1 cellular context compared by ENCODE assay signal in the genomic region with DNA sequence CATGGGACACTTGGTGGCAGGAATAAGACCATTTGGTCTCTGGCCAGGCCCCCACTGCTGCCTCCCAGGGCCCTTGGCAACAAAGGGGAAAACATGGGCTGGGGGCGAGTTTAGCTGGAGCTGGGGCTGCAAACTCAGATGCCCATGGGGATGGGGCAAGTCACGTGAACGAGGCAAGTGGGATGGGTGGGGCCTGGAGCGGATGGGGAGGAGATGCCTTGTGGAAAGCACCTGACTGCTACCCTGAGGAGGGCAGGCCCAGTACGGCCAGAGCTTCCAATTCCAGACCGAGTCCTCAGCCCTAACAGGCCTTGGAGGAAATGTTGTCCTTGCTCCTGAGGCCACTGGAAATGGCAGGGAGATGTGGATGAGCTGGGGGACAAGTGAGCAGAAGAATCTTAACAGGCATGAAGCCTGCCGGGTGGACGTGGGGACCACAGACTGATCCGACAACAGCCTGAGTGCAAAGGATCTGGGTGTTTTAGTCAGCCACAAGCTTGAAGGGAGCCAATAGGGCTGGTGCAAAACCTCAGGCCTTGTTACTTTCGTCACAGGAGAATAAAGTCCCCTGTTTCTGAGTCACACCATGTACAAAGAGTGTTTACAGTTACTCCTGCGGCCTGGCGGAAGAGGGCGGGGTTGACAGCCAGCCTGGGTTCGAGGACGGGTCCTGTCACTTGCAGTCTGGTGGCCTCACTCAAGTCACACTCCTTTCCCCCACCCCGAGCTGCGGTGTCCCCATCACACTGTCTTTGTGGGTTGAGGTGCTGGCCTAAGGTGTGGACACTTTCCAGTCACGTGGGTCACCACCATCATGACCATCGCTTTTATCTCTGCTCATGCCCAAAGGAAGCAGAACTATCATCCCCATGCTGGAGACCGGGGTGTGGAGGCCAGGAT.
TF ChIP-seq lines count a peak whose summit lies in the region.

No MANE protein-coding gene starts in this region.

TF ChIP-seq in WTC11, 78 proteins besides CTCF, POLR2A, EP300 and RAD21 (continued from another document):
- TF ChIP-seq ELF4 (CRISPR knock-in tag; IDR thresholded peaks at IDR 0.05; ENCODE audit: low read depth) (no peak), PRDM15 (CRISPR knock-in tag; IDR thresholded peaks at IDR 0.05) (no peak), FOXJ3 (CRISPR knock-in tag; IDR thresholded peaks at IDR 0.05; ENCODE audit: borderline replicate concordance) (no peak), TEAD4 (CRISPR knock-in tag; IDR thresholded peaks at IDR 0.05) (no peak), ZBTB21 (CRISPR knock-in tag; IDR thresholded peaks at IDR 0.05; ENCODE audit: borderline replicate concordance) (no peak), SOX15 (CRISPR knock-in tag; IDR thresholded peaks at IDR 0.05) (no peak)
